18 cellular contexts compared by ENCODE assay signal in the genomic region with DNA sequence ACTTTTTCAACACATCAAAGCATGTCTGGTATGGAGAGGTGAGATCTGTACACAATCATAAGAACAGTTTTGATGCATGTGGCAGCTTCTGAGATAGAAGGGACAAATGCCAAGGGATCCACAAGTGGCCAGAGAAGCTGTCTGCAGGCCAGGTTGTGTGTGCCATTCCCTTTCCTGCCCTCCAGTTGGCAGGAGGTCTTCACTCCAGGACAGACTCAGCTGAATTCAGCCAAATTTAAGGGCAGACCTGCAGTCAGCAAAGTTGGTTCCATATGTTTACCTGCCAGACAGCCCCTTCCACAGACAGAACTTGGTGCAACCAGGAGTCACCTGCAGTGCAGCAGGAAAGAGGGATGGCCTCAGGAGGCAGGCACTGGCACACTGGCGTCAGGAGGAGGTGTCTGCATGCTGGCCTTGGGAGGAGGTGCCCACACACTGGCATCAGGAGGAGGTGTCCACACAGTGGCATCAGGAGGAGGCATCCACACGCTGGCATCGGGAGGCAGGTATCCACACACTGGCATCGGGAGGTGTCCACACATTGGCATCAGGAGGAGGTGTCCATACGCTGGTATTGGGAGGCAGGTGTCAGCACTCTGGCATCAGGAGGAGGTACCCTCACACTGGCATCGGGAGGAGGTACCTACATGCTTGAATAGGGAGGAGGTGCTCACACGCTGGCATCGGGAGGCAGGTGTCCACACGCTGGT.
DNase-seq lines count a peak whose midpoint lies in the region; ATAC-seq lines count a peak whose summit lies in the region.
"Had no signal": no experiment of that assay in that cellular context is flagged by ENCODE, and none has a peak within 500 bp of the region (broad histone marks: within the 10 kb centered on the region; RNA-seq: fewer than 3 reads in every experiment).

No MANE protein-coding gene starts in this region.

- H3K36me3 Mint-ChIP-seq in activated T-cell treated with anti-CD3 and anti-CD28 coated beads, Interleukin-2, amount 50 U/mL, for 72 hours (ENCODE audit: insufficient read depth in 2 of 2): no peaks in the 10 kb centered on the region
- H3K36me3 Mint-ChIP-seq in activated T-cell treated with anti-CD3 and anti-CD28 coated beads, Interleukin-2, amount 50 U/mL, for 4 hours (ENCODE audit: insufficient read depth): no peaks in the 10 kb centered on the region
- H3K36me3 Mint-ChIP-seq in T-helper 17 cell (ENCODE audit: low read depth): no peaks in the 10 kb centered on the region

- H3K27me3 ChIP-seq in thymus (ENCODE audit: control insufficient read depth, insufficient read depth): no peaks in the 10 kb centered on the region
- H3K27me3 ChIP-seq: uterus had no signal

- H3K4me1 Mint-ChIP-seq in activated T-cell treated with anti-CD3 and anti-CD28 coated beads, Interleukin-2, amount 50 U/mL, for 72 hours (ENCODE audit: low read depth): peaks cover 100% of the 10 kb centered on the region
- H3K4me1 Mint-ChIP-seq in activated T-cell treated with anti-CD3 and anti-CD28 coated beads, Interleukin-2, amount 50 U/mL, for 4 hours (ENCODE audit: low read depth): peaks cover 94% of the 10 kb centered on the region
- H3K4me1 Mint-ChIP-seq in T-helper 17 cell: peaks cover 81% of the 10 kb centered on the region

- H3K36me3 ChIP-seq in thymus (ENCODE audit: control insufficient read depth, insufficient read depth): no peaks in the 10 kb centered on the region
- H3K36me3 ChIP-seq: stomach, uterus had no signal

- H3K4me3 ChIP-seq in thymus (ENCODE audit: low read length): no peak overlapping the region
- H3K4me3 ChIP-seq: GM12878, GM23248, stomach, uterus had no signal

- peak overlapping the region; percentile 73 for H3K27ac ChIP-seq in thymus (ENCODE audit: low read depth)
- H3K27ac ChIP-seq: GM23248, stomach, uterus had no signal

- H3K9me3 ChIP-seq in T-helper 17 cell (ENCODE audit: control insufficient read depth, low read length, poor library complexity, severe bottlenecking): no peaks in the 10 kb centered on the region
- H3K9me3 ChIP-seq in thymus (ENCODE audit: control insufficient read depth): no peaks in the 10 kb centered on the region
- H3K9me3 ChIP-seq: stomach, uterus had no signal

- H3K4me1 ChIP-seq in thymus (ENCODE audit: control insufficient read depth, insufficient read depth, low read length): peaks cover 77% of the 10 kb centered on the region
- H3K4me1 ChIP-seq: uterus had no signal

- H3K27me3 Mint-ChIP-seq in activated T-cell treated with anti-CD3 and anti-CD28 coated beads, Interleukin-2, amount 50 U/mL, for 72 hours (ENCODE audit: low read depth): no peaks in the 10 kb centered on the region
- no peaks in the 10 kb centered on the region for H3K27me3 Mint-ChIP-seq in activated T-cell treated with anti-CD3 and anti-CD28 coated beads, Interleukin-2, amount 50 U/mL, for 4 hours (ENCODE audit: low read depth)
- H3K27me3 Mint-ChIP-seq in T-helper 17 cell: no peaks in the 10 kb centered on the region

- DNase-seq in activated T-cell treated with anti-CD3 and anti-CD28 coated beads, Interleukin-2, amount 50 U/mL, for 72 hours: no peak
- no peak for DNase-seq in activated T-cell treated with anti-CD3 and anti-CD28 coated beads, Interleukin-2, amount 50 U/mL, for 4 hours
- DNase-seq in T-helper 17 cell (no peak), cerebellum (ENCODE audit: low spot score) (peak; percentile 47), NCI-H446 treated with DMSO at 0.1 percent for 48 hours (lab: John Stamatoyannopoulos, UW) (no peak)
- DNase-seq: activated CD4-positive, CD25-positive, alpha-beta regulatory T cell treated with anti-CD3 and anti-CD28 coated beads, Interleukin-2, amount 50 U/mL, for 72 hours; erythroblast; GM23248; NCI-H1092 treated with DMSO at 0.1 percent for 48 hours; NCI-H2171; NK-92 treated with Interleukin-12 subunit alpha and Interleukin-12 subunit beta, amount 100 ng/mL, for 24 hours; stimulated activated CD4-positive, alpha-beta T cell treated with anti-CD3 and anti-CD28 coated beads, Interleukin-12 subunit alpha, Interleukin-12 subunit beta, amount 100 ng/mL, for 4 hours; stomach; uterus had no signal

- no peaks in the 10 kb centered on the region for H3K9me3 Mint-ChIP-seq in activated T-cell treated with anti-CD3 and anti-CD28 coated beads, Interleukin-2, amount 50 U/mL, for 72 hours
- no peaks in the 10 kb centered on the region for H3K9me3 Mint-ChIP-seq in activated T-cell treated with anti-CD3 and anti-CD28 coated beads, Interleukin-2, amount 50 U/mL, for 4 hours

- no peak for ATAC-seq in activated T-cell treated with anti-CD3 and anti-CD28 coated beads, Interleukin-2, amount 50 U/mL, for 72 hours (replicated peaks in 1 of 2)
- ATAC-seq in activated T-cell treated with anti-CD3 and anti-CD28 coated beads, Interleukin-2, amount 50 U/mL, for 4 hours: no peak
- ATAC-seq in T-helper 17 cell (no peak), GM21526 (IDR thresholded peaks at IDR 0.05; ENCODE audit: low FRiP score, unreplicated experiment) (no peak), HG02970 (IDR thresholded peaks at IDR 0.05; ENCODE audit: low FRiP score, unreplicated experiment) (no peak)

- WGBS in thymus: 92% methylated on average over 9 of the region's 9 CpGs

- H3K4me3 Mint-ChIP-seq in activated T-cell treated with anti-CD3 and anti-CD28 coated beads, Interleukin-2, amount 50 U/mL, for 72 hours: peak overlapping the region; percentile 62 to 67
- no peak overlapping the region for H3K4me3 Mint-ChIP-seq in activated T-cell treated with anti-CD3 and anti-CD28 coated beads, Interleukin-2, amount 50 U/mL, for 4 hours
- peak overlapping the region; percentile 19 for H3K4me3 Mint-ChIP-seq in T-helper 17 cell

- peak overlapping the region; percentile 98 for H3K27ac Mint-ChIP-seq in activated T-cell treated with anti-CD3 and anti-CD28 coated beads, Interleukin-2, amount 50 U/mL, for 72 hours
- peak overlapping the region; percentile 90 for H3K27ac Mint-ChIP-seq in T-helper 17 cell
